Comparison of ENCODE assay signal across 12 cellular contexts in genomic region chr21:44537930-44538911, GRCh38. TPM values are rescaled to one million over a fixed set of nuclear protein-coding genes. Genes with fewer than 3 reads are reported as not detected.
DNase-seq lines count a peak whose midpoint lies in the region; ATAC-seq and TF ChIP-seq lines count a peak whose summit lies in the region.
"Had no signal": no experiment of that assay in that cellular context is flagged by ENCODE, and none has a peak within 500 bp of the region (broad histone marks: within the 10 kb centered on the region; RNA-seq: fewer than 3 reads in every experiment).

No MANE protein-coding gene starts in this region.

- no peaks in the 10 kb centered on the region for H3K9me3 ChIP-seq in vagina

- TF ChIP-seq POLR2A in vagina (IDR thresholded peaks at IDR 0.05): no peak

- no peak overlapping the region for H3K27ac ChIP-seq in vagina
- H3K27ac ChIP-seq: C4-2B had no signal

- no peak for ATAC-seq in Right ventricle myocardium superior (ENCODE audit: poor library complexity)
- ATAC-seq in left ventricle myocardium superior: no peak
- no peak for ATAC-seq in GM19395 (IDR thresholded peaks at IDR 0.05; ENCODE audit: unreplicated experiment)

- intact Hi-C loops in Right ventricle myocardium superior (cut with DNase I): no loop called here
- intact Hi-C loops in left ventricle myocardium superior (cut with micrococcal nuclease): no loop called here
- intact Hi-C loops in posterior vena cava (cut with DNase I): loop anchor here in 1 of 2 donors (1.0 kb wide), 1 partner anchor 22 kb away; no protein-coding TSS in a partner anchor
- intact Hi-C loops in vagina (cut with DNase I): no loop called here

- H3K4me1 ChIP-seq in vagina: no peaks in the 10 kb centered on the region

- H3K27me3 ChIP-seq in vagina: no peaks in the 10 kb centered on the region

- no peak for TF ChIP-seq CTCF in vagina (IDR thresholded peaks at IDR 0.05)

- no peak overlapping the region for H3K4me3 ChIP-seq in vagina

- H3K36me3 ChIP-seq in vagina: no peaks in the 10 kb centered on the region

- DNase-seq in Right ventricle myocardium superior (peak; percentile 26), left ventricle myocardium superior (no peak), islet precursor cell (peak; percentile 35), posterior vena cava (ENCODE audit: low spot score) (peak; percentile 67), vagina (ENCODE audit: extremely low spot score in 2 of 2) (peak; percentile 72 to 92), cortex of kidney (lab: John Stamatoyannopoulos, UW) (no peak)
- no peak for DNase-seq in activated naive CD4-positive, alpha-beta T cell treated with anti-CD3 and anti-CD28 coated beads, Interleukin-2, amount 50 U/mL, for 16 hours
- DNase-seq: NCI-H1417 treated with DMSO at 0.1 percent for 48 hours, NCI-H2029, NCI-H510A treated with DMSO at 0.1 percent for 48 hours had no signal

RNA-seq across cellular contexts. Expression of gene KRTAP10-1, which starts 1.8 kb away (rescaled TPM):
- total RNA-seq in Right ventricle myocardium superior: not detected
- total RNA-seq in left ventricle myocardium superior: not detected
- total RNA-seq in posterior vena cava: not detected
- not detected for total RNA-seq in vagina

RNA-seq across cellular contexts. Expression of gene KRTAP10-2, which starts 13.1 kb away (rescaled TPM):
- total RNA-seq in Right ventricle myocardium superior (not detected), left ventricle myocardium superior (not detected), posterior vena cava (not detected), vagina (not detected)

RNA-seq across cellular contexts. Expression of gene KRTAP10-3, which starts 20.4 kb away (rescaled TPM):
- total RNA-seq in Right ventricle myocardium superior: not detected
- total RNA-seq in left ventricle myocardium superior: not detected
- total RNA-seq in posterior vena cava: not detected
- not detected for total RNA-seq in vagina

RNA-seq across cellular contexts. Expression of gene KRTAP10-4, which starts 35.3 kb away (rescaled TPM):
- total RNA-seq in Right ventricle myocardium superior: not detected
- total RNA-seq in left ventricle myocardium superior: not detected
- not detected for total RNA-seq in posterior vena cava
- total RNA-seq in vagina: not detected

RNA-seq across cellular contexts. Expression of gene KRTAP10-5, which starts 42.2 kb away (rescaled TPM):
- not detected for total RNA-seq in Right ventricle myocardium superior
- total RNA-seq in left ventricle myocardium superior: not detected
- not detected for total RNA-seq in posterior vena cava
- total RNA-seq in vagina: not detected

Comparison
In these comparisons a context has a peak if more than half of its experiments do, and no peak if none do; other contexts are left out.
1. DNase-seq: peak in Right ventricle myocardium superior (single experiment), islet precursor cell (single experiment), posterior vena cava (single experiment) and vagina (2 of 2); none in left ventricle myocardium superior (single experiment), cortex of kidney (single experiment) and activated naive CD4-positive, alpha-beta T cell treated with anti-CD3 and anti-CD28 coated beads, Interleukin-2, amount 50 U/mL, for 16 hours (single experiment).